1 cellular context compared by ENCODE assay signal in genomic region chr20:1861996-1862664, GRCh38.
TF ChIP-seq lines count a peak whose summit lies in the region.

No MANE protein-coding gene starts in this region.

TF ChIP-seq in SK-N-SH, 30 proteins besides CTCF, POLR2A, EP300 and RAD21 (continued from another document):
- no peak for TF ChIP-seq MAX (IDR thresholded peaks at IDR 0.05; ENCODE audit: low read depth)
- no peak for TF ChIP-seq TAF1 (IDR thresholded peaks at IDR 0.05; ENCODE audit: borderline replicate concordance, low read depth, low read length)
- no peak for TF ChIP-seq JUND (IDR thresholded peaks at IDR 0.05)
- TF ChIP-seq, protein P1, sequence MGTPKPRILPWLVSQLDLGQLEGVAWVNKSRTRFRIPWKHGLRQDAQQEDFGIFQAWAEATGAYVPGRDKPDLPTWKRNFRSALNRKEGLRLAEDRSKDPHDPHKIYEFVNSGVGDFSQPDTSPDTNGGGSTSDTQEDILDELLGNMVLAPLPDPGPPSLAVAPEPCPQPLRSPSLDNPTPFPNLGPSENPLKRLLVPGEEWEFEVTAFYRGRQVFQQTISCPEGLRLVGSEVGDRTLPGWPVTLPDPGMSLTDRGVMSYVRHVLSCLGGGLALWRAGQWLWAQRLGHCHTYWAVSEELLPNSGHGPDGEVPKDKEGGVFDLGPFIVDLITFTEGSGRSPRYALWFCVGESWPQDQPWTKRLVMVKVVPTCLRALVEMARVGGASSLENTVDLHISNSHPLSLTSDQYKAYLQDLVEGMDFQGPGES (IDR thresholded peaks at IDR 0.05; ENCODE audit: low read depth, low read length): no peak
- no peak for TF ChIP-seq POLR2AphosphoS5 (IDR thresholded peaks at IDR 0.05; ENCODE audit: low read depth, low read length)
- no peak for TF ChIP-seq REST (IDR thresholded peaks at IDR 0.05; ENCODE audit: low read depth, low read length)
- TF ChIP-seq, protein P2, sequence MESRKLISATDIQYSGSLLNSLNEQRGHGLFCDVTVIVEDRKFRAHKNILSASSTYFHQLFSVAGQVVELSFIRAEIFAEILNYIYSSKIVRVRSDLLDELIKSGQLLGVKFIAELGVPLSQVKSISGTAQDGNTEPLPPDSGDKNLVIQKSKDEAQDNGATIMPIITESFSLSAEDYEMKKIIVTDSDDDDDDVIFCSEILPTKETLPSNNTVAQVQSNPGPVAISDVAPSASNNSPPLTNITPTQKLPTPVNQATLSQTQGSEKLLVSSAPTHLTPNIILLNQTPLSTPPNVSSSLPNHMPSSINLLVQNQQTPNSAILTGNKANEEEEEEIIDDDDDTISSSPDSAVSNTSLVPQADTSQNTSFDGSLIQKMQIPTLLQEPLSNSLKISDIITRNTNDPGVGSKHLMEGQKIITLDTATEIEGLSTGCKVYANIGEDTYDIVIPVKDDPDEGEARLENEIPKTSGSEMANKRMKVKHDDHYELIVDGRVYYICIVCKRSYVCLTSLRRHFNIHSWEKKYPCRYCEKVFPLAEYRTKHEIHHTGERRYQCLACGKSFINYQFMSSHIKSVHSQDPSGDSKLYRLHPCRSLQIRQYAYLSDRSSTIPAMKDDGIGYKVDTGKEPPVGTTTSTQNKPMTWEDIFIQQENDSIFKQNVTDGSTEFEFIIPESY (IDR thresholded peaks at IDR 0.05; ENCODE audit: borderline replicate concordance, low read depth): no peak
- no peak for TF ChIP-seq FOXJ3 (CRISPR knock-in tag; IDR thresholded peaks at IDR 0.05)
- TF ChIP-seq YY1 (IDR thresholded peaks at IDR 0.05; ENCODE audit: low read depth): no peak
- no peak for TF ChIP-seq RFX5 (IDR thresholded peaks at IDR 0.05; ENCODE audit: low read length)
- no peak for TF ChIP-seq FOSL2 (IDR thresholded peaks at IDR 0.05; ENCODE audit: borderline replicate concordance, low read depth)
- TF ChIP-seq RXRA (IDR thresholded peaks at IDR 0.05; ENCODE audit: borderline replicate concordance, low read depth): no peak
- TF ChIP-seq MEF2A (IDR thresholded peaks at IDR 0.05; ENCODE audit: borderline replicate concordance, low read depth): no peak
- TF ChIP-seq, protein P3, sequence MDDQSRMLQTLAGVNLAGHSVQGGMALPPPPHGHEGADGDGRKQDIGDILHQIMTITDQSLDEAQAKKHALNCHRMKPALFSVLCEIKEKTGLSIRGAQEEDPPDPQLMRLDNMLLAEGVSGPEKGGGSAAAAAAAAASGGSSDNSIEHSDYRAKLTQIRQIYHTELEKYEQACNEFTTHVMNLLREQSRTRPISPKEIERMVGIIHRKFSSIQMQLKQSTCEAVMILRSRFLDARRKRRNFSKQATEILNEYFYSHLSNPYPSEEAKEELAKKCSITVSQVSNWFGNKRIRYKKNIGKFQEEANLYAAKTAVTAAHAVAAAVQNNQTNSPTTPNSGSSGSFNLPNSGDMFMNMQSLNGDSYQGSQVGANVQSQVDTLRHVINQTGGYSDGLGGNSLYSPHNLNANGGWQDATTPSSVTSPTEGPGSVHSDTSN (IDR thresholded peaks at IDR 0.05): no peak
- no peak for TF ChIP-seq SIN3A (IDR thresholded peaks at IDR 0.05; ENCODE audit: borderline replicate concordance, low read depth, low read length)
TF ChIP-seq in SK-N-SH: peak in this region for 0.
